Comparison of ENCODE assay signal across 1 cellular context in genomic region chr12:122050706-122051105, GRCh38.
TF ChIP-seq lines count a peak whose summit lies in the region.

No MANE protein-coding gene starts in this region.

TF ChIP-seq in HepG2, 621 proteins besides CTCF, POLR2A, EP300 and RAD21:
- TF ChIP-seq BCL3 (CRISPR knock-in tag; IDR thresholded peaks at IDR 0.05), result no peak
- TF ChIP-seq ZNF362 (CRISPR knock-in tag; IDR thresholded peaks at IDR 0.05; ENCODE audit: borderline replicate concordance), result no peak
- no peak for TF ChIP-seq ZNF382 (CRISPR knock-in tag; IDR thresholded peaks at IDR 0.05; ENCODE audit: borderline replicate concordance)
- TF ChIP-seq ZNF770 (CRISPR knock-in tag; IDR thresholded peaks at IDR 0.05), result peak; percentile 39; the same call in 1 of the 2 replicates
TF ChIP-seq in HepG2: peak in this region for 1.
